13 cellular contexts compared by ENCODE assay signal in the genomic region with DNA sequence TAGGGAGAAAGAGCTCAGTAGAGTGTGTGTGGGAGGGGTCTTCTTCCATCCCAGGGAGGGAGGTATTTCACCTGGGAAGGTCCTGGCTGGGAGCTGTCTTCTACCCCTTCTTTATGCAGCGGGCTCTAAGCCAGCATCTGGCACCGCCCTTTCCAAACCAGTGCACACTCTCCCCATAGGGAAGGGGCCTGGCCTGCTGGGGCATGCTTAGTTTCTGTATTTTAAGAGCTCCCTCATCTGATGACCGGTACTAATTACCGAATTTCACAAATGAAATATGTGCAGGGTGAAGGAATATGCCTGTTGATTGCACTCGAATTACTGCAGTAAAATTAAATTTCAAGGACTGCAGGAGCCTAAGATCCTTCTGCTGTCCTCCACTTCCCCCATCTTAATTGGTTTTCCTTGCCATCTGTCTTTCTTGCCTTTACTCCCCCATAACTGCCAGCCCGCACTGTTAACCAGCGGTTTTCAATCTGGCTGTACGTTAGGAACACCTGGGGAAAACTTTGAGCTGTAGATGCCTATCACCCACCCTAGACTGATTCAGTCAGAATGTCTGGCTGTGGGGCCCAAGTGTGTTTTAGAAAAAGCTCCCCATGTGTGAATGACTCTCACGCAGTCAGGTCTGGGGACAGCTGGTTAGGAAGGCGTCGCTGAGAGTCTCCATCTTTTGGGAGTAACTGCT. TPM values are rescaled to one million over a fixed set of nuclear protein-coding genes. Genes with fewer than 3 reads are reported as not detected.
DNase-seq lines count a peak whose midpoint lies in the region; ATAC-seq and TF ChIP-seq lines count a peak whose summit lies in the region.
"Had no signal": no experiment of that assay in that cellular context is flagged by ENCODE, and none has a peak within 500 bp of the region (broad histone marks: within the 10 kb centered on the region; RNA-seq: fewer than 3 reads in every experiment).

No MANE protein-coding gene starts in this region.

- H3K36me3 Mint-ChIP-seq in T-helper 1 cell treated with Interleukin-12 subunit alpha and Interleukin-12 subunit beta and Interleukin-4 antibody, amounts not matched to agents 30 μg/mL and 1 μg/mL, for 36 hours (ENCODE audit: low read depth), result peaks cover 18% of the 10 kb centered on the region
- H3K36me3 Mint-ChIP-seq in endodermal cell (ENCODE audit: low read depth), result peaks cover 10% of the 10 kb centered on the region
- peaks cover 0 to 24% (median 15%) of the 10 kb centered on the region in 3 donors for H3K36me3 Mint-ChIP-seq in naive thymus-derived CD8-positive, alpha-beta T cell

- H3K9me3 Mint-ChIP-seq in T-helper 1 cell treated with Interleukin-12 subunit alpha and Interleukin-12 subunit beta and Interleukin-4 antibody, amounts not matched to agents 30 μg/mL and 1 μg/mL, for 36 hours, result peaks cover 9% of the 10 kb centered on the region
- peaks cover 11% of the 10 kb centered on the region for H3K9me3 Mint-ChIP-seq in endodermal cell
- H3K9me3 Mint-ChIP-seq in naive thymus-derived CD8-positive, alpha-beta T cell, result peaks cover 0 to 10% (median 0%) of the 10 kb centered on the region in 9 donors

- H3K27me3 ChIP-seq in endodermal cell (ENCODE audit: control insufficient read depth, insufficient read depth, low read length, poor library complexity, severe bottlenecking) (no peaks in the 10 kb centered on the region), smooth muscle cell (ENCODE audit: low read depth) (no peaks in the 10 kb centered on the region)
- H3K27me3 ChIP-seq: dorsolateral prefrontal cortex, heart right ventricle had no signal

- no peaks in the 10 kb centered on the region for H3K27me3 Mint-ChIP-seq in T-helper 1 cell treated with Interleukin-12 subunit alpha and Interleukin-12 subunit beta and Interleukin-4 antibody, amounts not matched to agents 30 μg/mL and 1 μg/mL, for 36 hours (ENCODE audit: low read depth)
- no peaks in the 10 kb centered on the region for H3K27me3 Mint-ChIP-seq in endodermal cell (ENCODE audit: insufficient read depth)
- no peaks in the 10 kb centered on the region for H3K27me3 Mint-ChIP-seq in naive thymus-derived CD8-positive, alpha-beta T cell

- H3F3A ChIP-seq in smooth muscle cell (ENCODE audit: low read depth), result peaks cover 41% of the 10 kb centered on the region

- peaks cover 6% of the 10 kb centered on the region for H3K9me3 ChIP-seq in endodermal cell (ENCODE audit: control insufficient read depth, low read length)
- H3K9me3 ChIP-seq in smooth muscle cell (replicated peaks; ENCODE audit: low read depth), result no peaks in the 10 kb centered on the region
- H3K9me3 ChIP-seq: heart right ventricle had no signal

- no peak overlapping the region for H3K9ac ChIP-seq in endodermal cell (ENCODE audit: extremely low read depth, low read length, poor library complexity, severe bottlenecking)
- peak overlapping the region; percentile 78 for H3K9ac ChIP-seq in smooth muscle cell (ENCODE audit: low read depth)

- H3K27ac ChIP-seq in endodermal cell (ENCODE audit: low read depth, low read length) (no peak overlapping the region), smooth muscle cell (ENCODE audit: low read depth) (peak overlapping the region; percentile 98)
- H3K27ac ChIP-seq: dorsolateral prefrontal cortex had no signal

- 93 to 97% methylated on average over 11 of the region's 11 CpGs for WGBS in endodermal cell (ENCODE audit: insufficient coverage in 1 of 2, insufficient read length in 1 of 2), 2 experiments
- WGBS in smooth muscle cell (ENCODE audit: low lambda C conversion rate), result 81% methylated on average over 11 of the region's 11 CpGs

- H3K36me3 ChIP-seq in endodermal cell (ENCODE audit: control insufficient read depth, insufficient read depth, low read length) (no peaks in the 10 kb centered on the region), smooth muscle cell (ENCODE audit: low read depth) (no peaks in the 10 kb centered on the region)

- TF ChIP-seq CTCF in endodermal cell (conservative IDR thresholded peaks at IDR 0.05) (no peak), smooth muscle cell (IDR thresholded peaks at IDR 0.05; ENCODE audit: borderline replicate concordance, insufficient read depth, poor library complexity, severe bottlenecking) (no peak)

- no peak overlapping the region for H3K4me3 Mint-ChIP-seq in T-helper 1 cell treated with Interleukin-12 subunit alpha and Interleukin-12 subunit beta and Interleukin-4 antibody, amounts not matched to agents 30 μg/mL and 1 μg/mL, for 36 hours
- no peak overlapping the region for H3K4me3 Mint-ChIP-seq in endodermal cell
- peak overlapping the region in 1 of 10 donors; percentile 28 for H3K4me3 Mint-ChIP-seq in naive thymus-derived CD8-positive, alpha-beta T cell

- peak overlapping the region; percentile 38 for H3K27ac Mint-ChIP-seq in T-helper 1 cell treated with Interleukin-12 subunit alpha and Interleukin-12 subunit beta and Interleukin-4 antibody, amounts not matched to agents 30 μg/mL and 1 μg/mL, for 36 hours
- H3K27ac Mint-ChIP-seq in endodermal cell, result no peak overlapping the region
- peak overlapping the region in 2 of 10 donors; percentile 32 to 64 for H3K27ac Mint-ChIP-seq in naive thymus-derived CD8-positive, alpha-beta T cell

- ATAC-seq in GM18502 (IDR thresholded peaks at IDR 0.05; ENCODE audit: poor library complexity, unreplicated experiment), result no peak
- ATAC-seq in naive thymus-derived CD8-positive, alpha-beta T cell, result no peak
- ATAC-seq: activated CD4-positive, CD25-positive, alpha-beta regulatory T cell treated with anti-CD3 and anti-CD28 coated beads, Interleukin-2, amount 50 U/mL, for 24 hours; heart right ventricle had no signal

- H3K79me2 ChIP-seq in smooth muscle cell (ENCODE audit: low read depth), result peaks cover 88% of the 10 kb centered on the region

- no peak overlapping the region for H2AFZ ChIP-seq in smooth muscle cell (ENCODE audit: low read depth)

- DNase-seq in T-helper 1 cell, result no peak
- peak; percentile 87 for DNase-seq in NCI-H2171 (lab: John Stamatoyannopoulos, UW)
- DNase-seq in endodermal cell, result peak; percentile 40
- DNase-seq in smooth muscle cell (lab: John Stamatoyannopoulos, UW; ENCODE audit: unreplicated experiment), result no peak
- no peak for DNase-seq in naive thymus-derived CD8-positive, alpha-beta T cell
- no peak for DNase-seq in MV-4-11 (lab: John Stamatoyannopoulos, UW)
- DNase-seq: activated gamma-delta T cell treated with Interleukin-2 at 50 U/mL for 16 hours, dorsolateral prefrontal cortex, heart right ventricle, NCI-H1092 had no signal

- H4K20me1 ChIP-seq in smooth muscle cell (ENCODE audit: low read depth), result no peaks in the 10 kb centered on the region

- no peak overlapping the region for H3K4me3 ChIP-seq in endodermal cell (ENCODE audit: low read length)
- no peak overlapping the region for H3K4me3 ChIP-seq in smooth muscle cell
- H3K4me3 ChIP-seq: dorsolateral prefrontal cortex, heart right ventricle had no signal

- H3K4me1 ChIP-seq in endodermal cell (ENCODE audit: control insufficient read depth, insufficient read depth, low read length) (no peaks in the 10 kb centered on the region), smooth muscle cell (ENCODE audit: low read depth) (peaks cover 38% of the 10 kb centered on the region)

- POLR2A ChIA-PET in naive thymus-derived CD8-positive, alpha-beta T cell (lab: Charles Lee), result no interaction called here

- peaks cover 29% of the 10 kb centered on the region for H3K4me1 Mint-ChIP-seq in T-helper 1 cell treated with Interleukin-12 subunit alpha and Interleukin-12 subunit beta and Interleukin-4 antibody, amounts not matched to agents 30 μg/mL and 1 μg/mL, for 36 hours (ENCODE audit: low read depth)
- peaks cover 18% of the 10 kb centered on the region for H3K4me1 Mint-ChIP-seq in endodermal cell
- H3K4me1 Mint-ChIP-seq in naive thymus-derived CD8-positive, alpha-beta T cell, result peaks cover 47 to 88% (median 60%) of the 10 kb centered on the region in 4 donors

- peak overlapping the region; percentile 57 for H3K4me2 ChIP-seq in smooth muscle cell

RNA-seq across cellular contexts. Expression of gene GALNT2, which starts 20.1 kb away (rescaled TPM):
- 10 to 100 TPM; 41.6 to 63.5 TPM for total RNA-seq in endodermal cell
- 85.8 TPM for polyA plus RNA-seq in endodermal cell (2013, experiment 1 of 2)
- 77.5 TPM for polyA plus RNA-seq in endodermal cell (2013, experiment 2 of 2)
- 76.4 and 91.0 TPM in 2 replicates for total RNA-seq in smooth muscle cell
- polyA plus RNA-seq in smooth muscle cell, result 152 and 162 TPM in 2 replicates
- total RNA-seq in naive thymus-derived CD8-positive, alpha-beta T cell, result 10 to 100 TPM; 20.6 to 22.2 TPM
- polyA plus RNA-seq in naive thymus-derived CD8-positive, alpha-beta T cell, result 10 to 100 TPM; 10.7 to 15.3 (median 11.0) TPM

Comparison
In these comparisons a context has a peak if more than half of its experiments do, and no peak if none do; other contexts are left out.
1. DNase-seq: peak in NCI-H2171 (single experiment) and endodermal cell (single experiment); none in T-helper 1 cell (0 of 5), smooth muscle cell (single experiment), naive thymus-derived CD8-positive, alpha-beta T cell (0 of 10) and MV-4-11 (single experiment).